ENCODE assay signal across 16 cellular contexts in genomic region chr9:38338359-38339014, GRCh38.
"Had no signal": no experiment of that assay in that cellular context is flagged by ENCODE, and none has a peak within 500 bp of the region (broad histone marks: within the 10 kb centered on the region; RNA-seq: fewer than 3 reads in every experiment).

No MANE protein-coding gene starts in this region.

- DNase-seq: activated CD4-positive, alpha-beta T cell treated with anti-CD3 and anti-CD28 coated beads for 48 hours; activated CD8-positive, alpha-beta memory T cell treated with anti-CD3 and anti-CD28 coated beads, Interleukin-2, amount 50 U/mL, for 4 hours; activated CD8-positive, alpha-beta T cell treated with anti-CD3 and anti-CD28 coated beads for 36 hours; activated naive CD4-positive, alpha-beta T cell treated with Interleukin-2 at 50 U/mL for 16 hours; activated T-cell treated with anti-CD3 and anti-CD28 coated beads, Interleukin-2, amount 50 U/mL, for 72 hours; erythroblast; left lung; naive thymus-derived CD8-positive, alpha-beta T cell; occipital lobe; T-helper 17 cell had no signal

- H3K4me1 ChIP-seq: gastroesophageal sphincter, left lung, prostate gland had no signal

- H3K9me3 ChIP-seq: gastroesophageal sphincter, left lung, prostate gland had no signal

- H3K36me3 ChIP-seq: gastroesophageal sphincter, left lung, prostate gland had no signal

- H3K36me3 Mint-ChIP-seq: memory B cell; naive thymus-derived CD8-positive, alpha-beta T cell; stimulated activated effector memory CD8-positive, alpha-beta T cell treated with anti-CD3 and anti-CD28 coated beads, Interleukin-12 subunit alpha, Interleukin-12 subunit beta, amount 100 ng/mL, for 72 hours; WTC11 had no signal

- H3K4me3 Mint-ChIP-seq: activated CD8-positive, alpha-beta T cell treated with anti-CD3 and anti-CD28 coated beads for 36 hours; activated T-cell treated with anti-CD3 and anti-CD28 coated beads, Interleukin-2, amount 50 U/mL, for 72 hours; memory B cell; naive thymus-derived CD8-positive, alpha-beta T cell; stimulated activated effector memory CD8-positive, alpha-beta T cell treated with anti-CD3 and anti-CD28 coated beads, Interleukin-12 subunit alpha, Interleukin-12 subunit beta, amount 100 ng/mL, for 72 hours; T-helper 17 cell; WTC11 had no signal

- H3K27ac Mint-ChIP-seq: activated CD8-positive, alpha-beta T cell treated with anti-CD3 and anti-CD28 coated beads for 36 hours; activated T-cell treated with anti-CD3 and anti-CD28 coated beads, Interleukin-2, amount 50 U/mL, for 72 hours; memory B cell; naive thymus-derived CD8-positive, alpha-beta T cell; stimulated activated effector memory CD8-positive, alpha-beta T cell treated with anti-CD3 and anti-CD28 coated beads, Interleukin-12 subunit alpha, Interleukin-12 subunit beta, amount 100 ng/mL, for 72 hours; T-helper 17 cell; WTC11 had no signal

- H3K4me1 Mint-ChIP-seq: memory B cell; naive thymus-derived CD8-positive, alpha-beta T cell; T-helper 17 cell had no signal

- H3K4me3 ChIP-seq: gastroesophageal sphincter, left lung, prostate gland had no signal

- H3K27me3 ChIP-seq: gastroesophageal sphincter, left lung had no signal

- H3K27ac ChIP-seq: gastroesophageal sphincter, left lung, prostate gland had no signal

- ATAC-seq: gastroesophageal sphincter; naive thymus-derived CD8-positive, alpha-beta T cell; sciatic nerve; T-helper 17 cell; WTC11 had no signal

- H3K9me3 Mint-ChIP-seq: activated CD8-positive, alpha-beta T cell treated with anti-CD3 and anti-CD28 coated beads for 36 hours had no signal
